In genomic region chr2:25981596-25982272, GRCh38 we compare ENCODE assay signal across 8 cellular contexts. TPM values are rescaled to one million over a fixed set of nuclear protein-coding genes. Genes with fewer than 3 reads are reported as not detected.
DNase-seq lines count a peak whose midpoint lies in the region; ATAC-seq lines count a peak whose summit lies in the region.

No MANE protein-coding gene starts in this region.

- ATAC-seq in activated T-cell treated with anti-CD3 and anti-CD28 coated beads, Interleukin-2, amount 50 U/mL, for 4 hours = peak; percentile 36 to 41
- peak; percentile 25 for ATAC-seq in HG03342 (IDR thresholded peaks at IDR 0.05; ENCODE audit: unreplicated experiment)
- ATAC-seq in GM21360 (IDR thresholded peaks at IDR 0.05; ENCODE audit: unreplicated experiment) = no peak

- WGBS in iPS DF 6.9 (ENCODE audit: insufficient coverage, insufficient read length) = no CpG with 5 or more reads among the region's 44 CpGs

- peak overlapping the region; percentile 84 for H3K4me3 Mint-ChIP-seq in activated T-cell treated with anti-CD3 and anti-CD28 coated beads, Interleukin-2, amount 50 U/mL, for 4 hours
- peak overlapping the region; percentile 84 for H3K4me3 Mint-ChIP-seq in activated naive CD8-positive, alpha-beta T cell treated with anti-CD3 and anti-CD28 coated beads for 36 hours

- H3K36me3 Mint-ChIP-seq in activated T-cell treated with anti-CD3 and anti-CD28 coated beads, Interleukin-2, amount 50 U/mL, for 4 hours (ENCODE audit: insufficient read depth) = no peaks in the 10 kb centered on the region
- no peaks in the 10 kb centered on the region for H3K36me3 Mint-ChIP-seq in activated naive CD8-positive, alpha-beta T cell treated with anti-CD3 and anti-CD28 coated beads for 36 hours

- H3K4me3 ChIP-seq in iPS DF 6.9 (ENCODE audit: low read length) (peak overlapping the region; percentile 86; the same call in 1 of the 2 replicates), skeletal muscle tissue (ENCODE audit: low read length in 3 of 3) (peak overlapping the region; percentile 70 to 81 (median 81))

- H3K9ac ChIP-seq in skeletal muscle tissue (ENCODE audit: low read depth in 1 of 3, low read length in 3 of 3) = peak overlapping the region; percentile 64 to 78 (median 70)

- H3K27ac Mint-ChIP-seq in activated naive CD8-positive, alpha-beta T cell treated with anti-CD3 and anti-CD28 coated beads for 36 hours = peak overlapping the region; percentile 39

- H3K9me3 Mint-ChIP-seq in activated T-cell treated with anti-CD3 and anti-CD28 coated beads, Interleukin-2, amount 50 U/mL, for 4 hours = no peaks in the 10 kb centered on the region
- no peaks in the 10 kb centered on the region for H3K9me3 Mint-ChIP-seq in activated naive CD8-positive, alpha-beta T cell treated with anti-CD3 and anti-CD28 coated beads for 36 hours

- no peak for DNase-seq in activated T-cell treated with anti-CD3 and anti-CD28 coated beads, Interleukin-2, amount 50 U/mL, for 4 hours
- no peak for DNase-seq in activated T-cell treated with anti-CD3 and anti-CD28 coated beads, Interleukin-2, amount 50 U/mL, for 48 hours
- DNase-seq in activated naive CD8-positive, alpha-beta T cell treated with anti-CD3 and anti-CD28 coated beads for 36 hours = peak; percentile 38
- DNase-seq in iPS DF 6.9 (ENCODE audit: low read depth, low spot score) = no peak
- DNase-seq in mucosa of gallbladder (ENCODE audit: low spot score) = no peak

- no peaks in the 10 kb centered on the region for H3K27me3 Mint-ChIP-seq in activated T-cell treated with anti-CD3 and anti-CD28 coated beads, Interleukin-2, amount 50 U/mL, for 4 hours (ENCODE audit: low read depth)
- H3K27me3 Mint-ChIP-seq in activated naive CD8-positive, alpha-beta T cell treated with anti-CD3 and anti-CD28 coated beads for 36 hours = no peaks in the 10 kb centered on the region

- H3K4me1 ChIP-seq in iPS DF 6.9 (ENCODE audit: control insufficient read depth, insufficient read depth, low read length) (peaks cover 5% of the 10 kb centered on the region), skeletal muscle tissue (ENCODE audit: control insufficient read depth in 3 of 3, insufficient read depth in 3 of 3, low read length in 3 of 3) (peaks cover 7 to 28% (median 20%) of the 10 kb centered on the region in 3 donors)

- H3K27ac ChIP-seq in iPS DF 6.9 (ENCODE audit: low read length) (no peak overlapping the region), skeletal muscle tissue (ENCODE audit: low read depth, low read length) (no peak overlapping the region)

- H3K4me1 Mint-ChIP-seq in activated T-cell treated with anti-CD3 and anti-CD28 coated beads, Interleukin-2, amount 50 U/mL, for 4 hours (ENCODE audit: low read depth) = peaks cover 9% of the 10 kb centered on the region
- H3K4me1 Mint-ChIP-seq in activated naive CD8-positive, alpha-beta T cell treated with anti-CD3 and anti-CD28 coated beads for 36 hours = peaks cover 7% of the 10 kb centered on the region

- H3K9me3 ChIP-seq in iPS DF 6.9 (ENCODE audit: control insufficient read depth, insufficient read depth, low read length) (no peaks in the 10 kb centered on the region), skeletal muscle tissue (ENCODE audit: control insufficient read depth in 3 of 3, low read length in 3 of 3) (no peaks in the 10 kb centered on the region)

- H3K27me3 ChIP-seq in iPS DF 6.9 (ENCODE audit: control insufficient read depth, insufficient read depth, low read length) (no peaks in the 10 kb centered on the region), skeletal muscle tissue (ENCODE audit: control insufficient read depth in 3 of 3, insufficient read depth in 3 of 3, low read length in 3 of 3) (no peaks in the 10 kb centered on the region)

- H3K36me3 ChIP-seq in iPS DF 6.9 (ENCODE audit: control insufficient read depth, insufficient read depth, low read length) (peaks cover 6% of the 10 kb centered on the region; the same call in 1 of the 2 replicates), skeletal muscle tissue (ENCODE audit: control insufficient read depth in 3 of 3, insufficient read depth in 3 of 3, low read length in 3 of 3) (no peaks in the 10 kb centered on the region)

RNA-seq across cellular contexts. Expression of gene KIF3C, which starts 0.6 kb away (rescaled TPM):
- 1 to 10 TPM; 1.1 to 2.2 (median 1.7) TPM for total RNA-seq in activated T-cell treated with anti-CD3 and anti-CD28 coated beads, Interleukin-2, amount 50 U/mL, for 4 hours
- 1 to 10 TPM; 3.7 to 4.1 TPM for total RNA-seq in activated naive CD8-positive, alpha-beta T cell treated with anti-CD3 and anti-CD28 coated beads for 36 hours
- total RNA-seq in skeletal muscle tissue (3.7 TPM), mucosa of gallbladder (10.1 TPM)

RNA-seq across cellular contexts. Expression of gene RAB10, which starts 52.1 kb away (rescaled TPM):
- total RNA-seq in activated T-cell treated with anti-CD3 and anti-CD28 coated beads, Interleukin-2, amount 50 U/mL, for 4 hours = 100 to 1,000 TPM; 135 to 155 (median 146) TPM
- total RNA-seq in activated naive CD8-positive, alpha-beta T cell treated with anti-CD3 and anti-CD28 coated beads for 36 hours = 100 to 1,000 TPM; 106 to 109 TPM
- total RNA-seq in skeletal muscle tissue = 49.1 TPM
- total RNA-seq in mucosa of gallbladder = 173 TPM
